1 cellular context compared by ENCODE assay signal in genomic region chr2:9555338-9556120, GRCh38.
TF ChIP-seq lines count a peak whose summit lies in the region.

ADAM17 (minus strand) TSS chr2:9555830; CDS start chr2:9555605, 225 bp downstream.

TF ChIP-seq in GM12878, 131 proteins besides CTCF, POLR2A, EP300 and RAD21 (continued from another document and continues in another):
- TF ChIP-seq SREBF1 (IDR thresholded peaks at IDR 0.05; ENCODE audit: low read length) (no peak), HDAC2 (IDR thresholded peaks at IDR 0.05) (no peak), CEBPB (IDR thresholded peaks at IDR 0.05; ENCODE audit: borderline replicate concordance in 1 of 2, low read depth in 2 of 2, low read length in 2 of 2) (no peak), HSF1 (IDR thresholded peaks at IDR 0.05; ENCODE audit: low read depth, low read length) (no peak), TAF1 (IDR thresholded peaks at IDR 0.05; ENCODE audit: borderline replicate concordance, low read depth, low read length) (peak; percentile 79), ZZZ3 (IDR thresholded peaks at IDR 0.05; ENCODE audit: control insufficient read depth, insufficient read length, low read depth) (no peak), NKRF (conservative IDR thresholded peaks at IDR 0.05) (peak; percentile 83; the same call in 1 of the 2 replicates), EGR1 (IDR thresholded peaks at IDR 0.05; ENCODE audit: borderline replicate concordance in 1 of 2, low read depth in 2 of 2, low read length in 2 of 2) (peak; percentile 48 to 78), FOXM1 (IDR thresholded peaks at IDR 0.05; ENCODE audit: low read depth, low read length) (no peak), CEBPZ (IDR thresholded peaks at IDR 0.05; ENCODE audit: low read depth, low read length) (no peak), ZBED1 (IDR thresholded peaks at IDR 0.05; ENCODE audit: borderline replicate concordance) (no peak; the same call in 1 of the 2 replicates), ZNF592 (IDR thresholded peaks at IDR 0.05) (peak; percentile 75), ZNF207 (IDR thresholded peaks at IDR 0.05; ENCODE audit: borderline replicate concordance) (peak; percentile 74), CBX3 (IDR thresholded peaks at IDR 0.05; ENCODE audit: borderline replicate concordance, low read depth) (no peak), WRNIP1 (IDR thresholded peaks at IDR 0.05; ENCODE audit: borderline replicate concordance, low read depth, low read length) (no peak), SUPT20H (IDR thresholded peaks at IDR 0.05; ENCODE audit: borderline replicate concordance, control insufficient read depth, low read depth, low read length) (no peak), TCF7 (IDR thresholded peaks at IDR 0.05; ENCODE audit: borderline replicate concordance) (no peak), USF1 (IDR thresholded peaks at IDR 0.05; ENCODE audit: borderline replicate concordance, extremely low read length, insufficient read depth, low read depth, low read length) (no peak), ZNF687 (IDR thresholded peaks at IDR 0.05) (peak; percentile 86), JUNB (IDR thresholded peaks at IDR 0.05) (no peak), GABPA (IDR thresholded peaks at IDR 0.05; ENCODE audit: low read depth) (peak; percentile 89), SRF (IDR thresholded peaks at IDR 0.05; ENCODE audit: low read depth in 2 of 2, low read length in 2 of 2) (0 out of 4 replicates have a peak, but pooled peaks of 1 of the 2 experiments have one; percentile 10), NRF1 (conservative IDR thresholded peaks at IDR 0.05; ENCODE audit: low read depth, low read length) (peak; percentile 1; the same call in 1 of the 2 replicates), DPF2 (IDR thresholded peaks at IDR 0.05) (peak; percentile 82), YY1 (IDR thresholded peaks at IDR 0.05; ENCODE audit: low read depth, low read length) (0 out of 2 replicates have a peak, but pooled peaks have one; percentile 30), RBBP5 (conservative IDR thresholded peaks at IDR 0.05) (no peak), BCLAF1 (IDR thresholded peaks at IDR 0.05) (no peak), NR2C1 (IDR thresholded peaks at IDR 0.05) (peak; percentile 64; the same call in 1 of the 2 replicates), BCL3 (IDR thresholded peaks at IDR 0.05; ENCODE audit: borderline replicate concordance, insufficient read depth, low read depth, low read length, poor library complexity, severe bottlenecking) (no peak), E2F8 (IDR thresholded peaks at IDR 0.05; ENCODE audit: low read depth, partially characterized antibody) (peak; percentile 52)
